In genomic region chr3:93936549-93936948, GRCh38 we compare ENCODE assay signal across 28 cellular contexts.
"Had no signal": no experiment of that assay in that cellular context is flagged by ENCODE, and none has a peak within 500 bp of the region (broad histone marks: within the 10 kb centered on the region; RNA-seq: fewer than 3 reads in every experiment).

No MANE protein-coding gene starts in this region.

- DNase-seq: colonic mucosa; cortex of kidney; dermis blood vessel endothelial cell; dorsolateral prefrontal cortex; effector CD4-positive, alpha-beta T cell; effector CD8-positive, alpha-beta T cell; effector memory CD4-positive, alpha-beta T cell; effector memory CD8-positive, alpha-beta T cell; endodermal cell; erythroblast; esophagus squamous epithelium; foreskin fibroblast; foreskin keratinocyte; foreskin melanocyte; gastrocnemius medialis; glutamatergic neuron; head of caudate nucleus; heart left ventricle; heart right ventricle had no signal

- FAIRE-seq: colon, endometrium, endothelial cell of umbilical vein, frontal cortex had no signal

- ATAC-seq: effector memory CD8-positive, alpha-beta T cell; esophagus mucosa; foreskin keratinocyte; gastrocnemius medialis; gastroesophageal sphincter; heart left ventricle; heart right ventricle had no signal

- H3K27me3 ChIP-seq: colonic mucosa, dorsolateral prefrontal cortex, esophagus muscularis mucosa, esophagus squamous epithelium, foreskin keratinocyte, gastrocnemius medialis, gastroesophageal sphincter, heart left ventricle, heart right ventricle had no signal

- H3K4me1 ChIP-seq: colonic mucosa, esophagus muscularis mucosa, esophagus squamous epithelium, foreskin keratinocyte, gastrocnemius medialis, gastroesophageal sphincter had no signal

- H3K36me3 ChIP-seq: colonic mucosa, esophagus muscularis mucosa, esophagus squamous epithelium, gastrocnemius medialis, gastroesophageal sphincter, heart left ventricle, heart right ventricle had no signal

- H3K9me3 ChIP-seq: colonic mucosa, esophagus muscularis mucosa, gastrocnemius medialis, gastroesophageal sphincter had no signal

- H3K27ac ChIP-seq: colonic mucosa, coronary artery, dorsolateral prefrontal cortex, epithelial cell of prostate, esophagus muscularis mucosa, esophagus squamous epithelium, foreskin keratinocyte, gastrocnemius medialis, gastroesophageal sphincter, heart left ventricle, heart right ventricle had no signal

- H3K4me3 ChIP-seq: colonic mucosa, coronary artery, dorsolateral prefrontal cortex, esophagus muscularis mucosa, esophagus squamous epithelium, gastrocnemius medialis, gastroesophageal sphincter, heart left ventricle, heart right ventricle had no signal
